ENCODE assay signal across 9 cellular contexts in genomic region chr15:67120009-67120838, GRCh38. TPM values are rescaled to one million over a fixed set of nuclear protein-coding genes. Genes with fewer than 3 reads are reported as not detected.
DNase-seq lines count a peak whose midpoint lies in the region; TF ChIP-seq lines count a peak whose summit lies in the region.
"Had no signal": no experiment of that assay in that cellular context is flagged by ENCODE, and none has a peak within 500 bp of the region (broad histone marks: within the 10 kb centered on the region; RNA-seq: fewer than 3 reads in every experiment).

No MANE protein-coding gene starts in this region.

- H3K9ac ChIP-seq in mesenchymal stem cell (ENCODE audit: low read length): peak overlapping the region; percentile 71

- H3K14ac ChIP-seq in mesenchymal stem cell (ENCODE audit: low read length in 2 of 2): peak overlapping the region in 1 of 2 experiments; percentile 5

- WGBS in adrenal gland, 4 donors: 81 to 89% (median 88%) methylated on average over 9 of the region's 9 CpGs
- WGBS in mesenchymal stem cell: 65% methylated on average over 9 of the region's 9 CpGs
- WGBS in testis, 2 donors: 66 to 74% methylated on average over 9 of the region's 9 CpGs

- H3K23ac ChIP-seq in mesenchymal stem cell (ENCODE audit: low read length in 2 of 2): no peak overlapping the region

- peaks cover 87% of the 10 kb centered on the region for H3K4me1 Mint-ChIP-seq in activated CD4-positive, alpha-beta T cell treated with anti-CD3 and anti-CD28 coated beads, Interleukin-2, amount 10 ng/mL, durations not matched to agents 24 days and 14 days

- no peaks in the 10 kb centered on the region for H3K36me3 ChIP-seq in adrenal gland (replicated peaks in 1 of 2)
- H3K36me3 ChIP-seq in mesenchymal stem cell (ENCODE audit: control insufficient read depth in 1 of 2, insufficient read depth in 2 of 2, low read depth in 1 of 2, low read length in 2 of 2): peaks cover 0 to 14% of the 10 kb centered on the region in 2 experiments
- no peaks in the 10 kb centered on the region for H3K36me3 ChIP-seq in testis (ENCODE audit: low read depth, missing control alignments)

- H2AK5ac ChIP-seq in mesenchymal stem cell (ENCODE audit: low read length, severe bottlenecking): peak overlapping the region; percentile 11

- H2BK15ac ChIP-seq in mesenchymal stem cell (ENCODE audit: low read depth, poor library complexity, severe bottlenecking): peak overlapping the region; percentile 52

- peak overlapping the region; percentile 62 to 96 for H3K18ac ChIP-seq in mesenchymal stem cell (ENCODE audit: low read depth in 1 of 2, low read length in 2 of 2)

- no peak overlapping the region for H3K4me3 ChIP-seq in adrenal gland
- H3K4me3 ChIP-seq in mesenchymal stem cell (ENCODE audit: insufficient read depth in 1 of 2, low read depth in 1 of 2, low read length in 2 of 2): peak overlapping the region in 1 of 2 experiments; percentile 9
- no peak overlapping the region for H3K4me3 ChIP-seq in testis

- peaks cover 40% of the 10 kb centered on the region for H3K36me3 Mint-ChIP-seq in activated CD4-positive, alpha-beta T cell treated with anti-CD3 and anti-CD28 coated beads, Interleukin-2, amount 10 ng/mL, durations not matched to agents 24 days and 14 days (ENCODE audit: low read depth)

- intact Hi-C loops in activated CD4-positive, alpha-beta T cell treated with anti-CD3 and anti-CD28 coated beads, Interleukin-2, amount 10 ng/mL, durations not matched to agents 24 days and 14 days (cut with micrococcal nuclease): loop anchor here (2.0 kb wide), 2 partner anchors 15 to 29 kb away; no protein-coding TSS in a partner anchor
- intact Hi-C loops in adrenal gland (cut with DNase I): no loop called here
- intact Hi-C loops in testis (cut with DNase I; ENCODE audit: low total_unique reads): loop anchor here (10.0 kb wide), 1 partner anchor 55 kb away; the partner anchor contains the start of gene SMAD3

- H2BK120ac ChIP-seq in mesenchymal stem cell (ENCODE audit: low read depth, low read length): peak overlapping the region; percentile 27

- H3K27ac ChIP-seq in adrenal gland (peak overlapping the region in 3 of 5 donors; percentile 22 to 87 (median 84)), mesenchymal stem cell (ENCODE audit: low read length, poor library complexity, severe bottlenecking) (no peak overlapping the region), testis (peak overlapping the region; percentile 76 to 84)

- peak overlapping the region; percentile 23 to 93 for H2BK12ac ChIP-seq in mesenchymal stem cell (ENCODE audit: low read length in 2 of 2)

- H3K27me3 Mint-ChIP-seq in activated CD4-positive, alpha-beta T cell treated with anti-CD3 and anti-CD28 coated beads, Interleukin-2, amount 10 ng/mL, durations not matched to agents 24 days and 14 days: no peaks in the 10 kb centered on the region

- peak overlapping the region; percentile 87 for H4K91ac ChIP-seq in mesenchymal stem cell (ENCODE audit: low read length)

- peaks cover 7% of the 10 kb centered on the region for H3K9me3 Mint-ChIP-seq in activated CD4-positive, alpha-beta T cell treated with anti-CD3 and anti-CD28 coated beads, Interleukin-2, amount 10 ng/mL, durations not matched to agents 24 days and 14 days

- H3K4me3 Mint-ChIP-seq in activated CD4-positive, alpha-beta T cell treated with anti-CD3 and anti-CD28 coated beads, Interleukin-2, amount 10 ng/mL, durations not matched to agents 24 days and 14 days: peak overlapping the region; percentile 87

- DNase-seq in activated CD4-positive, alpha-beta T cell treated with anti-CD3 and anti-CD28 coated beads, Interleukin-2, amount 10 ng/mL, durations not matched to agents 24 days and 14 days: no peak
- no peak for DNase-seq in activated CD4-positive, alpha-beta T cell treated with anti-CD3 and anti-CD28 coated beads for 4 hours
- DNase-seq in adrenal gland (no peak), mesenchymal stem cell (peak; percentile 47), testis (no peak), DMS 273 (lab: John Stamatoyannopoulos, UW; ENCODE audit: unreplicated experiment) (no peak), DMS114 treated with DMSO at 0.1 percent for 48 hours (lab: John Stamatoyannopoulos, UW; ENCODE audit: unreplicated experiment) (no peak), middle frontal gyrus (ENCODE audit: extremely low spot score, low spot score) (no peak)
- DNase-seq: NCI-H510A had no signal

- peaks cover 13% of the 10 kb centered on the region for H3K79me1 ChIP-seq in mesenchymal stem cell (replicated peaks; ENCODE audit: low read length, poor library complexity, severe bottlenecking)

- TF ChIP-seq POLR2A in adrenal gland (IDR thresholded peaks at IDR 0.05) (no peak), testis (IDR thresholded peaks at IDR 0.05) (no peak)

- H4K8ac ChIP-seq in mesenchymal stem cell (ENCODE audit: low read length): peak overlapping the region; percentile 83

- TF ChIP-seq CTCF in adrenal gland (IDR thresholded peaks at IDR 0.05) (no peak), testis (IDR thresholded peaks at IDR 0.05) (no peak)

- no peaks in the 10 kb centered on the region for H3K27me3 ChIP-seq in adrenal gland
- H3K27me3 ChIP-seq in mesenchymal stem cell (ENCODE audit: control insufficient read depth in 1 of 2, insufficient read depth in 1 of 2, low read length in 2 of 2): no peaks in the 10 kb centered on the region
- no peaks in the 10 kb centered on the region for H3K27me3 ChIP-seq in testis

- peak overlapping the region; percentile 99 for H3K27ac Mint-ChIP-seq in activated CD4-positive, alpha-beta T cell treated with anti-CD3 and anti-CD28 coated beads, Interleukin-2, amount 10 ng/mL, durations not matched to agents 24 days and 14 days

- H3K4ac ChIP-seq in mesenchymal stem cell (ENCODE audit: low read depth in 1 of 2, low read length in 2 of 2): peak overlapping the region; percentile 26 to 68

- no peak overlapping the region for H2BK5ac ChIP-seq in mesenchymal stem cell (ENCODE audit: low read depth, low read length, poor library complexity, severe bottlenecking)

- H3K4me1 ChIP-seq in adrenal gland (replicated peaks in 1 of 2) (peaks cover 24 to 39% of the 10 kb centered on the region in 2 donors), mesenchymal stem cell (ENCODE audit: control insufficient read depth, insufficient read depth, low read depth, low read length) (peaks cover 20% of the 10 kb centered on the region), testis (peaks cover 34% of the 10 kb centered on the region)

- no peak overlapping the region for H2AFZ ChIP-seq in mesenchymal stem cell (ENCODE audit: low read depth, low read length)

- H3K4me2 ChIP-seq in mesenchymal stem cell (ENCODE audit: low read length, poor library complexity, severe bottlenecking): peak overlapping the region; percentile 14

- H3K9me3 ChIP-seq in adrenal gland (replicated peaks in 1 of 3) (no peaks in the 10 kb centered on the region), mesenchymal stem cell (ENCODE audit: control insufficient read depth, low read length) (no peaks in the 10 kb centered on the region), testis (no peaks in the 10 kb centered on the region)

RNA-seq across cellular contexts. Expression of gene SMAD3, which starts 54.8 kb away (rescaled TPM):
- total RNA-seq in activated CD4-positive, alpha-beta T cell treated with anti-CD3 and anti-CD28 coated beads, Interleukin-2, amount 10 ng/mL, durations not matched to agents 24 days and 14 days: 59.9 and 61.6 TPM in 2 replicates
- 10 to 100 TPM in 5 of 8 donors, 1 to 10 TPM in 3; 6.7 to 92.0 (median 15.2) TPM for total RNA-seq in adrenal gland
- polyA plus RNA-seq in adrenal gland: 1 to 10 TPM; 6.4 to 7.8 (median 7.2) TPM
- polyA plus RNA-seq in mesenchymal stem cell (2013, experiment 1 of 2): 126 TPM
- polyA plus RNA-seq in mesenchymal stem cell (2013, experiment 2 of 2): 125 TPM
- 10 to 100 TPM; 18.7 to 31.6 TPM for total RNA-seq in testis
- polyA plus RNA-seq in testis (ENCODE audit: insufficient read depth, low read depth, low replicate concordance): 11.4 TPM

Comparison
In these comparisons a context has a peak if more than half of its experiments do, and no peak if none do; other contexts are left out.
1. intact Hi-C loops: an anchor here in activated CD4-positive, alpha-beta T cell treated with anti-CD3 and anti-CD28 coated beads, Interleukin-2, amount 10 ng/mL, durations not matched to agents 24 days and 14 days (2.0 kb wide) and testis (10.0 kb wide); none called in adrenal gland.